In genomic region chr6:152648090-152648489, GRCh38 we compare ENCODE assay signal across 28 cellular contexts. TPM values are rescaled to one million over a fixed set of nuclear protein-coding genes. Genes with fewer than 3 reads are reported as not detected.
A peak's percentile ranks its signal among the peaks of the same experiment; 100 is the strongest.
DNase-seq lines count a peak whose midpoint lies in the region; ATAC-seq, FAIRE-seq and TF ChIP-seq lines count a peak whose summit lies in the region.
"Had no signal": no experiment of that assay in that cellular context is flagged by ENCODE, and none has a peak within 500 bp of the region (broad histone marks: within the 10 kb centered on the region; RNA-seq: fewer than 3 reads in every experiment).

No MANE protein-coding gene starts in this region.

- DNase-seq in Right ventricle myocardium superior (no peak), right atrium auricular region (ENCODE audit: low spot score) (no peak), cerebellum (ENCODE audit: low spot score) (peak; percentile 58), left ventricle myocardium superior (no peak), vagina (ENCODE audit: extremely low spot score in 2 of 2) (no peak), H54 (ENCODE audit: insufficient read length, low spot score) (no peak)
- DNase-seq in activated naive CD4-positive, alpha-beta T cell (lab: John Stamatoyannopoulos, UW): no peak
- no peak for DNase-seq in stimulated activated CD4-positive, alpha-beta T cell treated with anti-CD3 and anti-CD28 coated beads, Interleukin-2, amount 100 ng/mL, for 48 hours
- DNase-seq: 8988T; activated CD4-positive, alpha-beta T cell treated with anti-CD3 and anti-CD28 coated beads for 48 hours; activated T-cell treated with anti-CD3 and anti-CD28 coated beads, Interleukin-2, amount 50 U/mL, for 48 hours; DND-41; effector CD4-positive, alpha-beta T cell; NCI-H2029; NCI-H226; pancreas; stimulated activated CD4-positive, alpha-beta T cell treated with anti-CD3 and anti-CD28 coated beads, Interleukin-15, amount 100 ng/mL, for 24 hours; transverse colon had no signal

- no peak overlapping the region for H3K27ac ChIP-seq in right atrium auricular region
- peak overlapping the region; percentile 12 for H3K27ac ChIP-seq in vagina
- H3K27ac ChIP-seq: ascending aorta; BLaER1 treated with 17β-estradiol and CSF1 and Interleukin-3, amounts not matched to agents 10 nM and 100 nM; epithelial cell of prostate; pancreas; VCaP had no signal

- no peaks in the 10 kb centered on the region for H3K27me3 ChIP-seq in right atrium auricular region
- no peaks in the 10 kb centered on the region for H3K27me3 ChIP-seq in vagina
- H3K27me3 ChIP-seq: ascending aorta; BLaER1 treated with 17β-estradiol and CSF1 and Interleukin-3, amounts not matched to agents 10 nM and 100 nM; transverse colon had no signal

- FAIRE-seq in H54 (lab: Jason Lieb, UNC): no peak
- FAIRE-seq: GM12892, keratinocyte, pancreas had no signal

- TF ChIP-seq POLR2A in vagina (IDR thresholded peaks at IDR 0.05) (no peak), H54 (IDR thresholded peaks at IDR 0.05; ENCODE audit: low read depth, low read length) (no peak)

- ATAC-seq in Right ventricle myocardium superior (ENCODE audit: poor library complexity) (peak; percentile 82), left ventricle myocardium superior (peak; percentile 75)

- H3K9me3 ChIP-seq in right atrium auricular region (no peaks in the 10 kb centered on the region), vagina (no peaks in the 10 kb centered on the region)
- H3K9me3 ChIP-seq: ascending aorta; BLaER1 treated with 17β-estradiol and CSF1 and Interleukin-3, amounts not matched to agents 10 nM and 100 nM; HAP-1; pancreas; transverse colon had no signal

- intact Hi-C loops in Right ventricle myocardium superior (cut with DNase I): no loop called here
- intact Hi-C loops in left ventricle myocardium superior (cut with micrococcal nuclease): loop anchor here (10.0 kb wide), 1 partner anchor 93 kb away; no protein-coding TSS in a partner anchor
- intact Hi-C loops in vagina (cut with DNase I): no loop called here

- H3K36me3 ChIP-seq in right atrium auricular region (no peaks in the 10 kb centered on the region), vagina (no peaks in the 10 kb centered on the region)
- H3K36me3 ChIP-seq: ascending aorta; BLaER1 treated with 17β-estradiol and CSF1 and Interleukin-3, amounts not matched to agents 10 nM and 100 nM; HAP-1; pancreas; transverse colon had no signal

- H3K4me1 ChIP-seq in right atrium auricular region (no peaks in the 10 kb centered on the region), vagina (no peaks in the 10 kb centered on the region)
- H3K4me1 ChIP-seq: ascending aorta; BLaER1 treated with 17β-estradiol and CSF1 and Interleukin-3, amounts not matched to agents 10 nM and 100 nM; HAP-1; pancreas; transverse colon had no signal

- no peak overlapping the region for H3K4me3 ChIP-seq in right atrium auricular region
- H3K4me3 ChIP-seq in vagina: no peak overlapping the region
- H3K4me3 ChIP-seq: ascending aorta; BLaER1 treated with 17β-estradiol and CSF1 and Interleukin-3, amounts not matched to agents 10 nM and 100 nM; HAP-1; lung; pancreas; transverse colon had no signal

- TF ChIP-seq CTCF in right atrium auricular region (IDR thresholded peaks at IDR 0.05) (no peak), vagina (IDR thresholded peaks at IDR 0.05) (no peak)

RNA-seq across cellular contexts. Expression of gene SYNE1, which starts 10.9 kb away (rescaled TPM):
- 80.1 TPM for total RNA-seq in Right ventricle myocardium superior
- total RNA-seq in right atrium auricular region: 100 to 1,000 TPM; 135 to 160 TPM
- total RNA-seq in cerebellum: 165 TPM
- 80.8 TPM for total RNA-seq in left ventricle myocardium superior
- 81.5 TPM for total RNA-seq in vagina

RNA-seq across cellular contexts. Expression of gene MYCT1, which starts 49.6 kb away (rescaled TPM):
- total RNA-seq in Right ventricle myocardium superior: 13.7 TPM
- 10 to 100 TPM in 1 of 2 donors, 1 to 10 TPM in 1; 8.1 to 15.0 TPM for total RNA-seq in right atrium auricular region
- total RNA-seq in cerebellum: 3.1 TPM
- total RNA-seq in left ventricle myocardium superior: 15.3 TPM
- 8.3 TPM for total RNA-seq in vagina
- total RNA-seq: activated CD8-positive, alpha-beta memory T cell treated with anti-CD3 and anti-CD28 coated beads for 36 hours; chondrocyte had no signal
